8 cellular contexts compared by ENCODE assay signal in genomic region chr14:101980700-101981099, GRCh38. TPM values are rescaled to one million over a fixed set of nuclear protein-coding genes. Genes with fewer than 3 reads are reported as not detected.
DNase-seq lines count a peak whose midpoint lies in the region; ATAC-seq and TF ChIP-seq lines count a peak whose summit lies in the region.

No MANE protein-coding gene starts in this region.

- H3K9ac ChIP-seq in endodermal cell (ENCODE audit: extremely low read depth, low read length, poor library complexity, severe bottlenecking), result no peak overlapping the region

- H3K4me3 Mint-ChIP-seq in endodermal cell, result no peak overlapping the region
- H3K4me3 Mint-ChIP-seq in stimulated activated naive CD8-positive, alpha-beta T cell treated with anti-CD3 and anti-CD28 coated beads, Interleukin-15, amount 100 ng/mL, for 72 hours, result no peak overlapping the region

- no peak for TF ChIP-seq CTCF in endodermal cell (conservative IDR thresholded peaks at IDR 0.05)

- H3K27ac Mint-ChIP-seq in endodermal cell, result no peak overlapping the region
- H3K27ac Mint-ChIP-seq in stimulated activated naive CD8-positive, alpha-beta T cell treated with anti-CD3 and anti-CD28 coated beads, Interleukin-15, amount 100 ng/mL, for 72 hours, result no peak overlapping the region

- H3K4me3 ChIP-seq in endodermal cell (ENCODE audit: low read length), result no peak overlapping the region

- peaks cover 4% of the 10 kb centered on the region for H3K9me3 ChIP-seq in endodermal cell (ENCODE audit: control insufficient read depth, low read length)

- H3K4me1 Mint-ChIP-seq in endodermal cell, result no peaks in the 10 kb centered on the region
- peaks cover 4% of the 10 kb centered on the region for H3K4me1 Mint-ChIP-seq in stimulated activated naive CD8-positive, alpha-beta T cell treated with anti-CD3 and anti-CD28 coated beads, Interleukin-15, amount 100 ng/mL, for 72 hours

- 97% methylated on average over 2 of the region's 2 CpGs; no CpG with 5 or more reads in 1 of the 2 experiments for WGBS in endodermal cell (ENCODE audit: insufficient coverage in 1 of 2, insufficient read length in 1 of 2), 2 experiments

- H3K27me3 Mint-ChIP-seq in endodermal cell (ENCODE audit: insufficient read depth), result no peaks in the 10 kb centered on the region
- H3K27me3 Mint-ChIP-seq in stimulated activated naive CD8-positive, alpha-beta T cell treated with anti-CD3 and anti-CD28 coated beads, Interleukin-15, amount 100 ng/mL, for 72 hours, result no peaks in the 10 kb centered on the region

- no peaks in the 10 kb centered on the region for H3K4me1 ChIP-seq in endodermal cell (ENCODE audit: control insufficient read depth, insufficient read depth, low read length)

- DNase-seq in EH (ENCODE audit: low read depth) (peak; percentile 99), HS-27A (ENCODE audit: low read depth) (peak; percentile 87), amniotic stem cell (lab: John Stamatoyannopoulos, UW) (peak; percentile 98), left colon (peak in 1 of 2 donors; percentile 43), DMS53 treated with DMSO at 0.1 percent for 48 hours (lab: John Stamatoyannopoulos, UW; ENCODE audit: unreplicated experiment) (no peak), endodermal cell (no peak)
- DNase-seq in stimulated activated naive CD8-positive, alpha-beta T cell treated with anti-CD3 and anti-CD28 coated beads, Interleukin-15, amount 100 ng/mL, for 72 hours, result no peak

- H3K27ac ChIP-seq in endodermal cell (ENCODE audit: low read depth, low read length), result no peak overlapping the region

- H3K9me3 Mint-ChIP-seq in endodermal cell, result no peaks in the 10 kb centered on the region
- no peaks in the 10 kb centered on the region for H3K9me3 Mint-ChIP-seq in stimulated activated naive CD8-positive, alpha-beta T cell treated with anti-CD3 and anti-CD28 coated beads, Interleukin-15, amount 100 ng/mL, for 72 hours

- ATAC-seq in GM21423 (IDR thresholded peaks at IDR 0.05; ENCODE audit: unreplicated experiment), result peak; percentile 92
- ATAC-seq in left colon, result peak; percentile 16
- ATAC-seq in stimulated activated naive CD8-positive, alpha-beta T cell treated with anti-CD3 and anti-CD28 coated beads, Interleukin-15, amount 100 ng/mL, for 72 hours, result no peak

- peaks cover 77% of the 10 kb centered on the region for H3K36me3 Mint-ChIP-seq in endodermal cell (ENCODE audit: low read depth)

- intact Hi-C loops in left colon (cut with DNase I, micrococcal nuclease), result no loop called here

- H3K36me3 ChIP-seq in endodermal cell (ENCODE audit: control insufficient read depth, insufficient read depth, low read length), result peaks cover 86% of the 10 kb centered on the region

- no peaks in the 10 kb centered on the region for H3K27me3 ChIP-seq in endodermal cell (ENCODE audit: control insufficient read depth, insufficient read depth, low read length, poor library complexity, severe bottlenecking)

RNA-seq across cellular contexts. Expression of gene DYNC1H1, which starts 16.3 kb away (rescaled TPM):
- total RNA-seq in left colon, result 100 to 1,000 TPM; 370 to 424 TPM
- total RNA-seq in endodermal cell, result 100 to 1,000 TPM; 438 to 443 TPM
- polyA plus RNA-seq in endodermal cell (2013, experiment 1 of 2), result 270 TPM
- 306 TPM for polyA plus RNA-seq in endodermal cell (2013, experiment 2 of 2)

Comparison
In these comparisons a context has a peak if more than half of its experiments do, and no peak if none do; other contexts are left out.
1. DNase-seq: peak in EH (single experiment), HS-27A (single experiment) and amniotic stem cell (single experiment); none in DMS53 treated with DMSO at 0.1 percent for 48 hours (single experiment), endodermal cell (single experiment) and stimulated activated naive CD8-positive, alpha-beta T cell treated with anti-CD3 and anti-CD28 coated beads, Interleukin-15, amount 100 ng/mL, for 72 hours (0 of 2).